ENCODE assay signal across 24 cellular contexts in the genomic region with DNA sequence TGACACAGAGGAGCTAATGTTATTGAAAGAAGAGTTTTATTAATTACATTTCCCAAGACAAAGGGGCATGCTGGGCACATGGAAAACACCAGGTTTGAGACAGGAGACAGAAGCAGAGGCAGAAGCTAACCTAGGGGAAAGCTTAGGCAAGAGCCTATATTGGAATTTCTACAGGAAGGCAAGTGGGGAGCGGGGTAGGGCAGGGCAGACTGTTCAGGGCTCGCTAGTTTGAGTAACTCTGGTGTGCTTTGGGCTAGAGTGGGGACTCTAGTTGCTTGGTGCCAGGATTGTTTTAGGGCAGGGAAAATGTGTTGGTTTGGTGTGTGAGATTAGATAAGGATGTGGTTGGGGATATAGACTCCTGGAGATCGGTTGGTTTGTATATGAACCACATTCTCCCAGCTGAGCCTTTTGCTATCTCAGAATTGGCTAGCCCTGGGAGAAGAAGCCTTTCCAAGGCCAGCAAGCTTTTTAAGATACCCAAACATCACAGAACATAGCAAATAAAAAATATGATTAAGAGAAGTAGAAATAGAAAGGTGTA. TPM values are rescaled to one million over a fixed set of nuclear protein-coding genes. Genes with fewer than 3 reads are reported as not detected.
A peak's percentile ranks its signal among the peaks of the same experiment; 100 is the strongest.
DNase-seq lines count a peak whose midpoint lies in the region; ATAC-seq and TF ChIP-seq lines count a peak whose summit lies in the region.
"Had no signal": no experiment of that assay in that cellular context is flagged by ENCODE, and none has a peak within 500 bp of the region (broad histone marks: within the 10 kb centered on the region; RNA-seq: fewer than 3 reads in every experiment).

No MANE protein-coding gene starts in this region.

- H3K27ac Mint-ChIP-seq in T-helper 17 cell = no peak overlapping the region
- no peak overlapping the region for H3K27ac Mint-ChIP-seq in activated CD4-positive, alpha-beta memory T cell treated with anti-CD3 and anti-CD28 coated beads for 36 hours
- H3K27ac Mint-ChIP-seq: CD4-positive, alpha-beta memory T cell had no signal

- no peak for TF ChIP-seq CTCF in thyroid gland (IDR thresholded peaks at IDR 0.05)

- no peaks in the 10 kb centered on the region for H3K27me3 ChIP-seq in thyroid gland
- H3K27me3 ChIP-seq: BLaER1 had no signal

- no peak overlapping the region for H3K4me3 ChIP-seq in thyroid gland (replicated peaks in 1 of 3)
- H3K4me3 ChIP-seq: BLaER1, GM12878 had no signal

- POLR2A ChIA-PET in activated CD4-positive, alpha-beta memory T cell treated with anti-CD3 and anti-CD28 coated beads for 36 hours (lab: Charles Lee) = interaction anchor here (1.3 kb wide), 1 partner anchor 8 kb away, joined by 3 read pairs; a partner anchor contains a TSS

- H3K27me3 Mint-ChIP-seq in T-helper 17 cell = peaks cover 6% of the 10 kb centered on the region
- no peaks in the 10 kb centered on the region for H3K27me3 Mint-ChIP-seq in activated CD4-positive, alpha-beta memory T cell treated with anti-CD3 and anti-CD28 coated beads for 36 hours

- H3K9me3 Mint-ChIP-seq in activated CD4-positive, alpha-beta memory T cell treated with anti-CD3 and anti-CD28 coated beads for 36 hours = no peaks in the 10 kb centered on the region
- H3K9me3 Mint-ChIP-seq: CD4-positive, alpha-beta memory T cell had no signal

- H3K36me3 ChIP-seq in thyroid gland = no peaks in the 10 kb centered on the region
- H3K36me3 ChIP-seq: BLaER1 had no signal

- no peak overlapping the region for H3K27ac ChIP-seq in thyroid gland
- H3K27ac ChIP-seq: 22Rv1, BLaER1 had no signal

- peak; percentile 34 for DNase-seq in CMK (ENCODE audit: low read depth)
- DNase-seq in T-helper 17 cell = no peak
- peak; percentile 1 for DNase-seq in amniotic epithelial cell (ENCODE audit: low read depth)
- DNase-seq in iPS-NIHi7 (ENCODE audit: extremely low spot score) = peak; percentile 8
- no peak for DNase-seq in cerebellum (ENCODE audit: low spot score)
- DNase-seq in activated CD4-positive, alpha-beta memory T cell treated with anti-CD3 and anti-CD28 coated beads for 36 hours = no peak
- no peak for DNase-seq in NCI-H146 (lab: John Stamatoyannopoulos, UW)
- no peak for DNase-seq in thyroid gland
- DNase-seq: ACHN; CD4-positive, alpha-beta memory T cell; DND-41; HCEC 1CT; KG1; NCI-H1092; NCI-H1436; NCI-H1930; NCI-H524; NCI-H82; PC-3; Right ventricle myocardium superior had no signal

- peaks cover 3% of the 10 kb centered on the region for H3K4me1 Mint-ChIP-seq in T-helper 17 cell
- H3K4me1 Mint-ChIP-seq in activated CD4-positive, alpha-beta memory T cell treated with anti-CD3 and anti-CD28 coated beads for 36 hours (ENCODE audit: low read depth) = no peaks in the 10 kb centered on the region
- H3K4me1 Mint-ChIP-seq: CD4-positive, alpha-beta memory T cell had no signal

- H3K9me3 ChIP-seq in T-helper 17 cell (ENCODE audit: control insufficient read depth, low read length, poor library complexity, severe bottlenecking) = no peaks in the 10 kb centered on the region
- H3K9me3 ChIP-seq in thyroid gland = no peaks in the 10 kb centered on the region
- H3K9me3 ChIP-seq: BLaER1 had no signal

- peaks cover 0 to under 1% of the 10 kb centered on the region in 2 donors for H3K4me1 ChIP-seq in thyroid gland
- H3K4me1 ChIP-seq: BLaER1 had no signal

- no peak for ATAC-seq in T-helper 17 cell
- ATAC-seq: GM12878, HepG2, PC-3 had no signal

- TF ChIP-seq POLR2A in thyroid gland (IDR thresholded peaks at IDR 0.05) = no peak

- CTCF ChIA-PET in activated CD4-positive, alpha-beta memory T cell treated with anti-CD3 and anti-CD28 coated beads for 36 hours (lab: Charles Lee) = interaction anchor here (0.6 kb wide), 1 partner anchor 700 kb away, joined by 3 read pairs; no protein-coding TSS in a partner anchor

- intact Hi-C loops in activated CD4-positive, alpha-beta memory T cell treated with anti-CD3 and anti-CD28 coated beads for 36 hours (cut with micrococcal nuclease) = no loop called here
- intact Hi-C loops in thyroid gland (cut with DNase I) = no loop called here

- 91 to 95% methylated on average over 3 of the region's 3 CpGs for WGBS in thyroid gland, 2 donors

- H3K4me3 Mint-ChIP-seq in T-helper 17 cell = peak overlapping the region; percentile 25
- no peak overlapping the region for H3K4me3 Mint-ChIP-seq in activated CD4-positive, alpha-beta memory T cell treated with anti-CD3 and anti-CD28 coated beads for 36 hours
- H3K4me3 Mint-ChIP-seq: CD4-positive, alpha-beta memory T cell had no signal

- H3K36me3 Mint-ChIP-seq in T-helper 17 cell (ENCODE audit: low read depth) = peaks cover 4% of the 10 kb centered on the region
- no peaks in the 10 kb centered on the region for H3K36me3 Mint-ChIP-seq in activated CD4-positive, alpha-beta memory T cell treated with anti-CD3 and anti-CD28 coated beads for 36 hours
- H3K36me3 Mint-ChIP-seq: CD4-positive, alpha-beta memory T cell had no signal

RNA-seq across cellular contexts. Expression of a gene that starts 8.4 kb away (rescaled TPM):
- total RNA-seq in T-helper 17 cell (10 to 100 TPM; 76.5 to 81.0 TPM), cerebellum (108 TPM), thyroid gland (100 to 1,000 TPM in 1 of 4 donors, 10 to 100 TPM in 3; 56.3 to 124 (median 77.9) TPM)
- 10 to 100 TPM; 45.9 to 46.6 TPM for total RNA-seq in activated CD4-positive, alpha-beta memory T cell treated with anti-CD3 and anti-CD28 coated beads for 36 hours

Comparison
In these comparisons a context has a peak if more than half of its experiments do, and no peak if none do; other contexts are left out.
1. DNase-seq: peak in CMK (single experiment), amniotic epithelial cell (single experiment) and iPS-NIHi7 (single experiment); none in T-helper 17 cell (0 of 3), cerebellum (single experiment), activated CD4-positive, alpha-beta memory T cell treated with anti-CD3 and anti-CD28 coated beads for 36 hours (single experiment), NCI-H146 (single experiment) and thyroid gland (0 of 2).